In genomic region chr17:43026610-43027009, GRCh38 we compare ENCODE assay signal across 1 cellular context.
TF ChIP-seq lines count a peak whose summit lies in the region.

No MANE protein-coding gene starts in this region.

TF ChIP-seq in WTC11, 78 proteins besides CTCF, POLR2A, EP300 and RAD21 (continued from another document):
- TF ChIP-seq AR (CRISPR knock-in tag; IDR thresholded peaks at IDR 0.05) (no peak), MYBL2 (CRISPR knock-in tag; IDR thresholded peaks at IDR 0.05) (no peak), ATF1 (CRISPR knock-in tag; IDR thresholded peaks at IDR 0.05) (no peak)
